Comparison of ENCODE assay signal across 21 cellular contexts in genomic region chr6:131979515-131980337, GRCh38. TPM values are rescaled to one million over a fixed set of nuclear protein-coding genes. Genes with fewer than 3 reads are reported as not detected.
DNase-seq lines count a peak whose midpoint lies in the region; ATAC-seq, FAIRE-seq and TF ChIP-seq lines count a peak whose summit lies in the region.
"Had no signal": no experiment of that assay in that cellular context is flagged by ENCODE, and none has a peak within 500 bp of the region (broad histone marks: within the 10 kb centered on the region; RNA-seq: fewer than 3 reads in every experiment).

No MANE protein-coding gene starts in this region.

- TF ChIP-seq CTCF in AG09319 (IDR thresholded peaks at IDR 0.05; ENCODE audit: low read depth, low read length): no peak
- TF ChIP-seq CTCF in colonic mucosa (IDR thresholded peaks at IDR 0.05): no peak
- no peak for TF ChIP-seq CTCF in right lobe of liver (IDR thresholded peaks at IDR 0.05)
- no peak for TF ChIP-seq CTCF in kidney (IDR thresholded peaks at IDR 0.05; ENCODE audit: borderline replicate concordance, extremely low read depth, insufficient read depth)

- no peaks in the 10 kb centered on the region for H3K27me3 ChIP-seq in colonic mucosa
- H3K27me3 ChIP-seq in right lobe of liver: no peaks in the 10 kb centered on the region

- H3K36me3 ChIP-seq in colonic mucosa: no peaks in the 10 kb centered on the region
- no peaks in the 10 kb centered on the region for H3K36me3 ChIP-seq in right lobe of liver
- no peaks in the 10 kb centered on the region for H3K36me3 ChIP-seq in kidney (ENCODE audit: control insufficient read depth in 1 of 2, insufficient read depth in 2 of 2, low read length in 2 of 2)
- H3K36me3 ChIP-seq: prostate gland had no signal

- H3K9me3 ChIP-seq in colonic mucosa (no peaks in the 10 kb centered on the region), right lobe of liver (no peaks in the 10 kb centered on the region), kidney (ENCODE audit: control insufficient read depth in 1 of 2, low read length in 2 of 2) (no peaks in the 10 kb centered on the region)
- H3K9me3 ChIP-seq: mucosa of descending colon, prostate gland had no signal

- H3K27ac ChIP-seq in colonic mucosa (peak overlapping the region; percentile 51), right lobe of liver (peak overlapping the region; percentile 52 to 79 (median 74)), kidney (ENCODE audit: low read depth in 2 of 2, low read length in 2 of 2) (no peak overlapping the region), substantia nigra (ENCODE audit: low read depth, low read length, poor library complexity, severe bottlenecking) (no peak overlapping the region)
- H3K27ac ChIP-seq: prostate gland, RWPE1 had no signal

- 80% methylated on average over 5 of the region's 5 CpGs for WGBS in right lobe of liver (ENCODE audit: insufficient coverage, low coverage, low lambda C conversion rate, missing lambda C conversion rate)

- H3K4me1 ChIP-seq in colonic mucosa (no peaks in the 10 kb centered on the region), right lobe of liver (peaks cover 0 to 68% (median 29%) of the 10 kb centered on the region in 4 donors), kidney (ENCODE audit: control insufficient read depth in 1 of 2, insufficient read depth in 1 of 2, low read depth in 1 of 2, low read length in 2 of 2) (peaks cover 2 to 3% of the 10 kb centered on the region in 2 donors)

- DNase-seq in AG09319 (ENCODE audit: extremely low read depth, low read depth) (peak; percentile 90), LHCN-M2 (ENCODE audit: low read depth) (peak; percentile 88), colonic mucosa (no peak), right lobe of liver (no peak), NCI-H526 treated with DMSO at 0.1 percent for 48 hours (lab: John Stamatoyannopoulos, UW) (no peak), activated gamma-delta T cell treated with Interleukin-2 at 50 U/mL for 16 hours (no peak), kidney (no peak), substantia nigra (lab: John Stamatoyannopoulos, UW) (no peak)
- DNase-seq: activated CD4-positive, alpha-beta T cell treated with anti-CD3 and anti-CD28 coated beads, Interleukin-2, amount 50 U/mL, for 4 hours; caudate nucleus; CD4-positive, CD25-positive, alpha-beta regulatory T cell; GF-D8; mucosa of descending colon; MV-4-11; NCI-H2227 treated with DMSO at 0.1 percent for 48 hours; stimulated activated CD4-positive, alpha-beta T cell treated with anti-CD3 and anti-CD28 coated beads, Interleukin-4, amount 100 ng/mL, for 4 hours; stimulated activated naive CD4-positive, alpha-beta T cell had no signal

- H3K4me3 ChIP-seq in colonic mucosa (no peak overlapping the region), right lobe of liver (no peak overlapping the region), kidney (ENCODE audit: low read length in 2 of 2) (no peak overlapping the region)
- H3K4me3 ChIP-seq: mucosa of descending colon, prostate gland had no signal

- H3K9ac ChIP-seq in colonic mucosa (ENCODE audit: low read depth in 2 of 2, low read length in 2 of 2) (no peak overlapping the region), kidney (ENCODE audit: low read length in 2 of 2) (no peak overlapping the region)

- no peak for ATAC-seq in right lobe of liver
- ATAC-seq: esophagus mucosa had no signal

- intact Hi-C loops in colonic mucosa (cut with DNase I): no loop called here
- intact Hi-C loops in right lobe of liver (cut with DNase I): no loop called here
- intact Hi-C loops in kidney (cut with DNase I): no loop called here

- TF ChIP-seq POLR2A in right lobe of liver (IDR thresholded peaks at IDR 0.05): no peak

- no peak for FAIRE-seq in kidney (lab: Jason Lieb, UNC)

RNA-seq across cellular contexts. Expression of gene CCN2, which starts 28.6 kb away (rescaled TPM):
- total RNA-seq in LHCN-M2 (2014; rRNA removed): 46.6 and 51.8 TPM in 2 replicates
- polyA plus RNA-seq in LHCN-M2 (2012): 261 TPM
- 100 to 1,000 TPM in 1 of 2 donors, 10 to 100 TPM in 1; 19.4 to 115 TPM for total RNA-seq in colonic mucosa
- total RNA-seq in right lobe of liver: 10 to 100 TPM in 5 of 6 experiments, 1 to 10 TPM in 1; 3.4 to 82.9 (median 54.3) TPM
- total RNA-seq in kidney: 64.1 TPM
- polyA plus RNA-seq in kidney (ENCODE audit: insufficient read depth, low read depth, low replicate concordance): 248 TPM
- total RNA-seq: activated T-helper 2 cell treated with anti-CD3 and anti-CD28 coated beads, Interferon-gamma antibody, Interleukin-2, Interleukin-4, amounts not matched to agents 10 μg/mL and 5 μg/mL and 100 μg/mL, durations not matched to agents 14 hours and 24 hours and 36 hours; CD4-positive, CD25-positive, alpha-beta regulatory T cell had no signal
- polyA plus RNA-seq: CD4-positive, CD25-positive, alpha-beta regulatory T cell had no signal

Comparison
In these comparisons a context has a peak if more than half of its experiments do, and no peak if none do; other contexts are left out.
1. DNase-seq: peak in AG09319 (single experiment) and LHCN-M2 (single experiment); none in colonic mucosa (single experiment), right lobe of liver (0 of 3), NCI-H526 treated with DMSO at 0.1 percent for 48 hours (single experiment), activated gamma-delta T cell treated with Interleukin-2 at 50 U/mL for 16 hours (single experiment), kidney (single experiment) and substantia nigra (0 of 49).
2. H3K27ac ChIP-seq: peak in colonic mucosa (single experiment) and right lobe of liver (3 of 3); none in kidney (0 of 2) and substantia nigra (single experiment).